Comparison of ENCODE assay signal across 8 cellular contexts in genomic region chr2:229688141-229688540, GRCh38. TPM values are rescaled to one million over a fixed set of nuclear protein-coding genes. Genes with fewer than 3 reads are reported as not detected.
"Had no signal": no experiment of that assay in that cellular context is flagged by ENCODE, and none has a peak within 500 bp of the region (broad histone marks: within the 10 kb centered on the region; RNA-seq: fewer than 3 reads in every experiment).

No MANE protein-coding gene starts in this region.

- H3K4me2 ChIP-seq: GM23338 had no signal

- FAIRE-seq: H1, H54, HTR-8/SVneo had no signal

- H2AFZ ChIP-seq: GM23338 had no signal

- ATAC-seq: GM23338 had no signal

- DNase-seq: H9, HCEC 1CT, KBM-7 had no signal

- H3K4me3 ChIP-seq: GM23338 had no signal

RNA-seq across cellular contexts. Expression of gene DNER, which starts 26.2 kb away (rescaled TPM):
- total RNA-seq: HT-29 had no signal
